In genomic region chrX:148501121-148502066, GRCh38 we compare ENCODE assay signal across 8 cellular contexts. TPM values are rescaled to one million over a fixed set of nuclear protein-coding genes. Genes with fewer than 3 reads are reported as not detected.
DNase-seq lines count a peak whose midpoint lies in the region; ATAC-seq, FAIRE-seq and TF ChIP-seq lines count a peak whose summit lies in the region.

No MANE protein-coding gene starts in this region.

- FAIRE-seq in GM19239 (lab: Jason Lieb, UNC) = no peak

- H3K4me3 ChIP-seq in AG10803 (ENCODE audit: low read length) = peak overlapping the region; percentile 60
- H3K4me3 ChIP-seq in WERI-Rb-1 (ENCODE audit: low read depth, low read length) = peak overlapping the region; percentile 68

- H3K27ac Mint-ChIP-seq in osteocyte (ENCODE audit: unreplicated experiment) = no peak overlapping the region

- peaks cover 30% of the 10 kb centered on the region for H3K27me3 Mint-ChIP-seq in osteocyte (ENCODE audit: unreplicated experiment)

- H3K4me3 Mint-ChIP-seq in osteocyte (ENCODE audit: unreplicated experiment) = peak overlapping the region; percentile 55

- H3K27me3 ChIP-seq in WERI-Rb-1 (ENCODE audit: insufficient read depth, low read depth, severe bottlenecking) = no peaks in the 10 kb centered on the region

- no peaks in the 10 kb centered on the region for H3K36me3 ChIP-seq in WERI-Rb-1

- no peaks in the 10 kb centered on the region for H3K36me3 Mint-ChIP-seq in osteocyte (ENCODE audit: unreplicated experiment)

- no peaks in the 10 kb centered on the region for H3K9me3 Mint-ChIP-seq in osteocyte (ENCODE audit: unreplicated experiment)

- H3K4me1 Mint-ChIP-seq in osteocyte (ENCODE audit: unreplicated experiment) = peaks cover 4% of the 10 kb centered on the region

- ATAC-seq in GM21723 (IDR thresholded peaks at IDR 0.05; ENCODE audit: unreplicated experiment) = peak; percentile 30
- no peak for ATAC-seq in HG02884 (IDR thresholded peaks at IDR 0.05; ENCODE audit: unreplicated experiment)

- DNase-seq in AG10803 (ENCODE audit: low read depth) (peak; percentile 0), WERI-Rb-1 (peak; percentile 22), erythroblast (lab: John Stamatoyannopoulos, UW) (peak; percentile 9 to 15), osteocyte (ENCODE audit: extremely low spot score, unreplicated experiment) (peak; percentile 84), GM19239 (ENCODE audit: insufficient read length, low spot score) (no peak), NCI-H526 treated with DMSO at 0.1 percent for 48 hours (lab: John Stamatoyannopoulos, UW) (no peak)

- H3K9me3 ChIP-seq in WERI-Rb-1 (ENCODE audit: severe bottlenecking) = no peaks in the 10 kb centered on the region

- no peak for TF ChIP-seq POLR2A in erythroblast (IDR thresholded peaks at IDR 0.05; ENCODE audit: low read length)

- TF ChIP-seq CTCF in AG10803 (conservative IDR thresholded peaks at IDR 0.05; ENCODE audit: low read length) (no peak), WERI-Rb-1 (IDR thresholded peaks at IDR 0.05; ENCODE audit: low read depth, low read length) (no peak), osteocyte (IDR thresholded peaks at IDR 0.05) (no peak)

- H3K27ac ChIP-seq in WERI-Rb-1 = peak overlapping the region; percentile 56; the same call in 1 of the 2 replicates

RNA-seq across cellular contexts. Expression of gene AFF2, which starts 1.0 kb away (rescaled TPM):
- 0.89 and 0.99 TPM in 2 replicates for total RNA-seq in osteocyte

Comparison
In these comparisons a context has a peak if more than half of its experiments do, and no peak if none do; other contexts are left out.
1. DNase-seq: peak in AG10803 (single experiment), WERI-Rb-1 (single experiment), erythroblast (2 of 2) and osteocyte (single experiment); none in GM19239 (single experiment) and NCI-H526 treated with DMSO at 0.1 percent for 48 hours (single experiment).